In the genomic region with DNA sequence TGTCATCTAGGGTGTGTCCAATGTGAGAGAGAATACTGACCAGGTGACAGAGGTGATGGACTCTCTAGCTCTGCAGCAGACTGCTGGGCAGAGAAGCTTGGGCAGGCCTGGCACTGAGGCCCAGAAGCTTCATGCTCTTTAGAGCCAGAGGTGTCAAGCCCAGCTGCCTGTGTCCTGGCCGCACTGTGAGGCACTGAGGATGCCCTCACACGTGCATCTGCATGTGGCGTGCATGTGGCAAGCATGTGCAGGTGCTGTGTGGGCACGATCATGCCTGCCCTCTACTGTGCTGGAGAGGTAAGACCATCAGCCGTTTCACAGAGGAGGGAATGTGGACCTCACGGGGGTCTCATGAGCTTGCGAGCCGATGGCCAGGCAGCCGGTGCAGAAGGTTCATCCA, we compare ENCODE assay signal across 22 cellular contexts. TPM values are rescaled to one million over a fixed set of nuclear protein-coding genes. Genes with fewer than 3 reads are reported as not detected.
A peak's percentile ranks its signal among the peaks of the same experiment; 100 is the strongest.
DNase-seq lines count a peak whose midpoint lies in the region; ATAC-seq and TF ChIP-seq lines count a peak whose summit lies in the region.
"Had no signal": no experiment of that assay in that cellular context is flagged by ENCODE, and none has a peak within 500 bp of the region (broad histone marks: within the 10 kb centered on the region; RNA-seq: fewer than 3 reads in every experiment).

No MANE protein-coding gene starts in this region.

- no peak for TF ChIP-seq POLR2A in right lobe of liver (IDR thresholded peaks at IDR 0.05)

- H3K36me3 ChIP-seq in HEK293 (ENCODE audit: control insufficient read depth in 2 of 2, insufficient read depth in 1 of 2, low read length in 2 of 2), result peaks cover 0 to 6% of the 10 kb centered on the region in 2 experiments; a peak in 1 of 3 replicates
- peaks cover 3% of the 10 kb centered on the region for H3K36me3 ChIP-seq in brain microvascular endothelial cell (replicated peaks)
- no peaks in the 10 kb centered on the region for H3K36me3 ChIP-seq in right lobe of liver
- H3K36me3 ChIP-seq: cardiac muscle cell had no signal

- intact Hi-C loops in right lobe of liver (cut with DNase I), result no loop called here

- no peaks in the 10 kb centered on the region for H3K27me3 ChIP-seq in brain microvascular endothelial cell (replicated peaks)
- no peaks in the 10 kb centered on the region for H3K27me3 ChIP-seq in right lobe of liver
- H3K27me3 ChIP-seq: cardiac muscle cell had no signal

- CTCF ChIA-PET in HEK293 (lab: Yijun Ruan, JAX), result interaction anchor here (0.6 to 1.5 kb wide), 3 partner anchors 10 to 245 kb away, joined by 3 to 9 read pairs (median 6); no protein-coding TSS in a partner anchor

- H3K4me3 ChIP-seq in HEK293 (ENCODE audit: low read depth, low read length), result no peak overlapping the region
- no peak overlapping the region for H3K4me3 ChIP-seq in brain microvascular endothelial cell (ENCODE audit: low read depth, low read length)
- H3K4me3 ChIP-seq in right lobe of liver, result no peak overlapping the region
- H3K4me3 ChIP-seq: cardiac muscle cell, GM23248, lung, PC-9 had no signal

- in situ Hi-C loops in brain microvascular endothelial cell (cut with HindIII; ENCODE audit: low pct_ligation_motif_present, low sequenced_read_pairs), result no loop called here

- DNase-seq in DMS 273 (lab: John Stamatoyannopoulos, UW; ENCODE audit: unreplicated experiment), result peak; percentile 29
- DNase-seq in DMS 273 treated with DMSO at 0.1 percent for 48 hours (lab: John Stamatoyannopoulos, UW), result no peak
- no peak for DNase-seq in brain microvascular endothelial cell
- DNase-seq in right lobe of liver, result peak in 2 of 3 donors; percentile 33 to 59
- DNase-seq in NCI-H1048 (lab: John Stamatoyannopoulos, UW), result no peak
- DNase-seq: 8988T; activated CD4-positive, alpha-beta memory T cell treated with anti-CD3 and anti-CD28 coated beads for 36 hours; activated naive CD8-positive, alpha-beta T cell treated with anti-CD3 and anti-CD28 coated beads for 36 hours; activated T-cell treated with anti-CD3 and anti-CD28 coated beads, Interleukin-2, amount 50 U/mL, for 72 hours; CD4-positive, alpha-beta memory T cell; effector CD8-positive, alpha-beta T cell; GM23248; NCI-H1694 treated with DMSO at 0.1 percent for 48 hours; NCI-H510A; PC-9; stimulated activated naive CD8-positive, alpha-beta T cell treated with anti-CD3 and anti-CD28 coated beads, Interleukin-15, amount 100 ng/mL, for 72 hours had no signal

- no peak overlapping the region for H3K27ac ChIP-seq in HEK293 (ENCODE audit: extremely low read depth, low read depth, low read length)
- H3K27ac ChIP-seq in brain microvascular endothelial cell, result no peak overlapping the region
- no peak overlapping the region for H3K27ac ChIP-seq in right lobe of liver
- H3K27ac ChIP-seq: cardiac muscle cell, PC-9 had no signal

- ATAC-seq in right lobe of liver (no peak), HG03469 (IDR thresholded peaks at IDR 0.05; ENCODE audit: unreplicated experiment) (no peak), GM21786 (IDR thresholded peaks at IDR 0.05; ENCODE audit: unreplicated experiment) (no peak)
- ATAC-seq: activated T-cell treated with anti-CD3 and anti-CD28 coated beads, Interleukin-2, amount 50 U/mL, for 72 hours; naive thymus-derived CD8-positive, alpha-beta T cell; stimulated activated naive CD8-positive, alpha-beta T cell treated with anti-CD3 and anti-CD28 coated beads, Interleukin-15, amount 100 ng/mL, for 72 hours had no signal

- H3K4me1 ChIP-seq in HEK293 (ENCODE audit: control insufficient read depth, insufficient read depth, low read length) (peaks cover 8% of the 10 kb centered on the region; the same call in 1 of the 2 replicates), right lobe of liver (peaks cover 5 to 43% (median 26%) of the 10 kb centered on the region in 4 donors)

- H3K9me3 ChIP-seq in HEK293 (ENCODE audit: control insufficient read depth, insufficient read depth, low read depth, low read length) (no peaks in the 10 kb centered on the region), right lobe of liver (no peaks in the 10 kb centered on the region)

- WGBS in right lobe of liver (ENCODE audit: insufficient coverage, low coverage, low lambda C conversion rate, missing lambda C conversion rate), result 30% methylated on average over 2 of the region's 9 CpGs

- TF ChIP-seq CTCF in HEK293 (tag by site-specific recombination; IDR thresholded peaks at IDR 0.05), result peak; percentile 33; the same call in 1 of the 2 replicates
- TF ChIP-seq CTCF in brain microvascular endothelial cell (IDR thresholded peaks at IDR 0.05; ENCODE audit: low read depth, low read length, missing control alignments), result peak; percentile 9
- TF ChIP-seq CTCF in right lobe of liver (IDR thresholded peaks at IDR 0.05), result peak in 2 of 4 donors; percentile 24 to 25

- POLR2A ChIA-PET in HEK293 (lab: Yijun Ruan, JAX), result interaction anchor here (1.0 kb wide), 1 partner anchor 9 kb away, joined by 3 read pairs; no protein-coding TSS in a partner anchor

TF ChIP-seq in HEK293, 187 proteins besides CTCF, POLR2A, EP300 and RAD21 (continues in another document):
- no peak for TF ChIP-seq ZXDB (tag by site-specific recombination; IDR thresholded peaks at IDR 0.05)
- no peak for TF ChIP-seq ZNF416 (tag by site-specific recombination; IDR thresholded peaks at IDR 0.05)
- TF ChIP-seq PRDM2 (tag by site-specific recombination; IDR thresholded peaks at IDR 0.05; ENCODE audit: borderline replicate concordance), result no peak
- no peak for TF ChIP-seq ZNF114 (tag by site-specific recombination; IDR thresholded peaks at IDR 0.05)
- no peak for TF ChIP-seq PRDM10 (tag by site-specific recombination; IDR thresholded peaks at IDR 0.05)

RNA-seq across cellular contexts. Expression of gene TXNRD2, which starts 15.8 kb away (rescaled TPM):
- 10 to 100 TPM; 35.9 to 47.8 (median 44.3) TPM for total RNA-seq in right lobe of liver

RNA-seq across cellular contexts. Expression of gene COMT, which starts 15.9 kb away (rescaled TPM):
- total RNA-seq in right lobe of liver, result 100 to 1,000 TPM; 144 to 270 (median 200) TPM

RNA-seq across cellular contexts. Expression of gene ARVCF, which starts 59.2 kb away (rescaled TPM):
- 10 to 100 TPM; 11.5 to 40.9 (median 20.7) TPM for total RNA-seq in right lobe of liver

Comparison
In these comparisons a context has a peak if more than half of its experiments do, and no peak if none do; other contexts are left out.
1. DNase-seq: peak in DMS 273 (single experiment) and right lobe of liver (2 of 3); none in DMS 273 treated with DMSO at 0.1 percent for 48 hours (single experiment), brain microvascular endothelial cell (single experiment) and NCI-H1048 (single experiment).